ENCODE assay signal across 10 cellular contexts in the genomic region with DNA sequence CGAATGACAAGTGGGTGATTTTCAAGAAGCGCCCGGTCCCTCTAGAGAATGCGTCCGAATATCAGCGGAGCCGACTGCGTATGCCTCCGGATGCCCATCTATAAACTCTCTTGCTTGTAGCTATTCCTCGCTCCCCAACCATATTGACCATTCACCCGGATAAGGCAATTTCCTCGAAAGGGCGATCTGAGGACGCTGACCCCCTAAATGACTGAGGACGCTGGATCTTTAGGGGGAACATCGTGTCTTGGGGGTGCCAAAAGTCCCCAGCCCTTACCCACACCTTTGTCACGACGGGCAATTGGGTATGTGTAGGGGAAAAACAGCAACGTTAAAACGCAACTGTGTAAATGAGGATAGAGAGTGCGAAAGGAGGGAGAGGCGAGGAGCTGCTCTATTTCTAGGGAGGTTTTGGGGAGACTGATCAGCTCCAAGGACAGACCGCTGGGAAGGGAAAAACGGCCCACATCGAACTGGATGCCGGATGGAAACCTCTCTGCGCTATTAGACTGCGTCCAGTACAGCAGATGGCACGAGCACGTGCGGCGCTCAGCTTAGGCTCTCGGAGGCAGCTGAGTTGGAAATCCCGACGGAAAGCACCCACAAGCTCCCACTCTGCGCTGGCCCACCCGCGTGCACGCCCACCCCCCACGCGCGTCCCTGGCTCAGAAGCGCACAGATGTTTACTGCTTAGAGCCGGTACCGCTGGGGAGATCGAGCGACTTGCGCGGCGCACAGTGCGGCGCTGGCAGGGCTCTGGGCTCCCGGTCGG. TPM values are rescaled to one million over a fixed set of nuclear protein-coding genes. Genes with fewer than 3 reads are reported as not detected.
DNase-seq lines count a peak whose midpoint lies in the region; ATAC-seq and TF ChIP-seq lines count a peak whose summit lies in the region.
"Had no signal": no experiment of that assay in that cellular context is flagged by ENCODE, and none has a peak within 500 bp of the region (broad histone marks: within the 10 kb centered on the region; RNA-seq: fewer than 3 reads in every experiment).

No MANE protein-coding gene starts in this region.

- H3K4me1 ChIP-seq in cardiac muscle cell (ENCODE audit: low read depth) (peaks cover 3% of the 10 kb centered on the region), vagina (peaks cover 27% of the 10 kb centered on the region)
- H3K4me1 ChIP-seq in naive thymus-derived CD4-positive, alpha-beta T cell (ENCODE audit: control insufficient read depth in 2 of 2, insufficient read depth in 2 of 2, low read length in 2 of 2): no peaks in the 10 kb centered on the region

- peaks cover 25% of the 10 kb centered on the region for H3K27me3 Mint-ChIP-seq in endothelial cell (ENCODE audit: unreplicated experiment)
- peaks cover 68 to 95% (median 74%) of the 10 kb centered on the region in 5 donors for H3K27me3 Mint-ChIP-seq in naive thymus-derived CD4-positive, alpha-beta T cell
- peaks cover 69% of the 10 kb centered on the region for H3K27me3 Mint-ChIP-seq in activated CD8-positive, alpha-beta T cell treated with anti-CD3 and anti-CD28 coated beads for 36 hours

- TF ChIP-seq CTCF in cardiac muscle cell (IDR thresholded peaks at IDR 0.05; ENCODE audit: low read depth, low read length): no peak
- TF ChIP-seq CTCF in endothelial cell (IDR thresholded peaks at IDR 0.05; ENCODE audit: unreplicated experiment): no peak
- no peak for TF ChIP-seq CTCF in vagina (IDR thresholded peaks at IDR 0.05)
- TF ChIP-seq CTCF in activated CD8-positive, alpha-beta T cell treated with anti-CD3 and anti-CD28 coated beads for 36 hours (IDR thresholded peaks at IDR 0.05): no peak

- H3K27me3 ChIP-seq in cardiac muscle cell: peaks cover 84% of the 10 kb centered on the region
- H3K27me3 ChIP-seq in naive thymus-derived CD4-positive, alpha-beta T cell (ENCODE audit: control insufficient read depth in 2 of 2, insufficient read depth in 2 of 2, low read length in 2 of 2): peaks cover 3 to 15% of the 10 kb centered on the region in 2 donors
- no peaks in the 10 kb centered on the region for H3K27me3 ChIP-seq in vagina

- POLR2A ChIA-PET in naive thymus-derived CD4-positive, alpha-beta T cell (lab: Charles Lee): no interaction called here
- POLR2A ChIA-PET in activated CD8-positive, alpha-beta T cell treated with anti-CD3 and anti-CD28 coated beads for 36 hours (lab: Charles Lee): no interaction called here

- H3K27ac ChIP-seq in cardiac muscle cell: no peak overlapping the region
- H3K27ac ChIP-seq in naive thymus-derived CD4-positive, alpha-beta T cell (ENCODE audit: low read depth, low read length): no peak overlapping the region
- H3K27ac ChIP-seq in vagina: peak overlapping the region; percentile 99

- peak; percentile 40 to 55 for DNase-seq in cardiac muscle cell (ENCODE audit: low read depth in 1 of 2, low spot score in 1 of 2)
- DNase-seq in Right ventricle myocardium inferior (ENCODE audit: missing footprints): no peak
- peak; percentile 4 for DNase-seq in endothelial cell (ENCODE audit: low spot score)
- DNase-seq in naive thymus-derived CD4-positive, alpha-beta T cell: no peak
- no peak for DNase-seq in vagina (ENCODE audit: extremely low spot score in 2 of 2)
- DNase-seq in activated CD8-positive, alpha-beta T cell treated with anti-CD3 and anti-CD28 coated beads for 36 hours: no peak
- no peak for DNase-seq in stimulated activated naive CD4-positive, alpha-beta T cell (lab: John Stamatoyannopoulos, UW)
- DNase-seq: cerebellar nuclear complex, NCI-H345 had no signal

- no peaks in the 10 kb centered on the region for H3K36me3 Mint-ChIP-seq in endothelial cell (ENCODE audit: low read depth, unreplicated experiment)
- no peaks in the 10 kb centered on the region for H3K36me3 Mint-ChIP-seq in naive thymus-derived CD4-positive, alpha-beta T cell
- no peaks in the 10 kb centered on the region for H3K36me3 Mint-ChIP-seq in activated CD8-positive, alpha-beta T cell treated with anti-CD3 and anti-CD28 coated beads for 36 hours (ENCODE audit: low read depth)

- peak overlapping the region; percentile 70 for H3K4me3 Mint-ChIP-seq in endothelial cell (ENCODE audit: unreplicated experiment)
- H3K4me3 Mint-ChIP-seq in naive thymus-derived CD4-positive, alpha-beta T cell: peak overlapping the region in 7 of 10 donors; percentile 2 to 47 (median 27)
- no peak overlapping the region for H3K4me3 Mint-ChIP-seq in activated CD8-positive, alpha-beta T cell treated with anti-CD3 and anti-CD28 coated beads for 36 hours

- H3K9me3 ChIP-seq in cardiac muscle cell (ENCODE audit: low read depth) (no peaks in the 10 kb centered on the region), vagina (no peaks in the 10 kb centered on the region)
- no peaks in the 10 kb centered on the region for H3K9me3 ChIP-seq in naive thymus-derived CD4-positive, alpha-beta T cell (ENCODE audit: control insufficient read depth in 2 of 3, low read length in 3 of 3)

- H3K27ac Mint-ChIP-seq in endothelial cell (ENCODE audit: unreplicated experiment): no peak overlapping the region
- H3K27ac Mint-ChIP-seq in naive thymus-derived CD4-positive, alpha-beta T cell: peak overlapping the region in 1 of 9 donors; percentile 61
- no peak overlapping the region for H3K27ac Mint-ChIP-seq in activated CD8-positive, alpha-beta T cell treated with anti-CD3 and anti-CD28 coated beads for 36 hours

- intact Hi-C loops in Right ventricle myocardium inferior (cut with DNase I): loop anchor here (5.0 to 10.0 kb wide), 5 partner anchors 104 to 589 kb away; a partner anchor contains a TSS
- intact Hi-C loops in naive thymus-derived CD4-positive, alpha-beta T cell (cut with micrococcal nuclease): loop anchor here in 1 of 2 donors (10.0 kb wide), 1 partner anchor 736 kb away; no protein-coding TSS in a partner anchor
- intact Hi-C loops in vagina (cut with DNase I): loop anchor here (5.0 to 10.0 kb wide), 2 partner anchors 129 to 446 kb away; a partner anchor contains a TSS
- intact Hi-C loops in activated CD8-positive, alpha-beta T cell treated with anti-CD3 and anti-CD28 coated beads for 36 hours (cut with micrococcal nuclease): loop anchor here (10.0 kb wide), 1 partner anchor 736 kb away; no protein-coding TSS in a partner anchor

- H3K4me3 ChIP-seq in cardiac muscle cell (peak overlapping the region; percentile 10), vagina (peak overlapping the region; percentile 75 to 91)
- H3K4me3 ChIP-seq in naive thymus-derived CD4-positive, alpha-beta T cell (ENCODE audit: low read length): no peak overlapping the region

- H3K36me3 ChIP-seq in cardiac muscle cell: no peaks in the 10 kb centered on the region
- no peaks in the 10 kb centered on the region for H3K36me3 ChIP-seq in naive thymus-derived CD4-positive, alpha-beta T cell (ENCODE audit: control insufficient read depth in 2 of 3, insufficient read depth in 3 of 3, low read length in 3 of 3)
- no peaks in the 10 kb centered on the region for H3K36me3 ChIP-seq in vagina

- CTCF ChIA-PET in naive thymus-derived CD4-positive, alpha-beta T cell (lab: Charles Lee): no interaction called here
- CTCF ChIA-PET in activated CD8-positive, alpha-beta T cell treated with anti-CD3 and anti-CD28 coated beads for 36 hours (lab: Charles Lee): interaction anchor here (1.1 kb wide), 1 partner anchor 12 kb away, joined by 6 read pairs; no protein-coding TSS in a partner anchor

- no peaks in the 10 kb centered on the region for H3K9me3 Mint-ChIP-seq in endothelial cell (ENCODE audit: unreplicated experiment)
- H3K9me3 Mint-ChIP-seq in naive thymus-derived CD4-positive, alpha-beta T cell: peaks cover 0 to 3% (median 0%) of the 10 kb centered on the region in 11 donors
- H3K9me3 Mint-ChIP-seq in activated CD8-positive, alpha-beta T cell treated with anti-CD3 and anti-CD28 coated beads for 36 hours: no peaks in the 10 kb centered on the region

- H3K4me1 Mint-ChIP-seq in endothelial cell (ENCODE audit: unreplicated experiment): peaks cover 19% of the 10 kb centered on the region
- peaks cover 6 to 30% (median 15%) of the 10 kb centered on the region in 7 donors for H3K4me1 Mint-ChIP-seq in naive thymus-derived CD4-positive, alpha-beta T cell
- H3K4me1 Mint-ChIP-seq in activated CD8-positive, alpha-beta T cell treated with anti-CD3 and anti-CD28 coated beads for 36 hours (ENCODE audit: low read depth): peaks cover 14% of the 10 kb centered on the region

- TF ChIP-seq POLR2A in vagina (IDR thresholded peaks at IDR 0.05): peak in 1 of 2 donors; percentile 9

- no peak for ATAC-seq in Right ventricle myocardium inferior
- no peak for ATAC-seq in naive thymus-derived CD4-positive, alpha-beta T cell
- no peak for ATAC-seq in HG02970 (IDR thresholded peaks at IDR 0.05; ENCODE audit: low FRiP score, unreplicated experiment)
- ATAC-seq in activated CD8-positive, alpha-beta T cell treated with anti-CD3 and anti-CD28 coated beads for 36 hours: no peak

RNA-seq across cellular contexts. Expression of a gene that starts 2.9 kb away (rescaled TPM):
- total RNA-seq in cardiac muscle cell: 1.1 TPM in 2 replicates
- polyA plus RNA-seq in cardiac muscle cell: 1.2 TPM in 2 replicates
- 46.3 TPM for total RNA-seq in Right ventricle myocardium inferior
- not detected for total RNA-seq in endothelial cell (ENCODE audit: unreplicated experiment)
- not detected for total RNA-seq in naive thymus-derived CD4-positive, alpha-beta T cell
- not detected for polyA plus RNA-seq in naive thymus-derived CD4-positive, alpha-beta T cell
- 108 TPM for total RNA-seq in vagina
- not detected for total RNA-seq in activated CD8-positive, alpha-beta T cell treated with anti-CD3 and anti-CD28 coated beads for 36 hours

Comparison
In these comparisons a context has a peak if more than half of its experiments do, and no peak if none do; other contexts are left out.
1. DNase-seq: peak in cardiac muscle cell (2 of 2) and endothelial cell (single experiment); none in Right ventricle myocardium inferior (single experiment), naive thymus-derived CD4-positive, alpha-beta T cell (0 of 9), vagina (0 of 2), activated CD8-positive, alpha-beta T cell treated with anti-CD3 and anti-CD28 coated beads for 36 hours (single experiment) and stimulated activated naive CD4-positive, alpha-beta T cell (0 of 6).
2. RNA of a gene that starts 2.9 kb away (total RNA-seq): 108 TPM in vagina (single experiment) and 46.3 TPM in Right ventricle myocardium inferior (single experiment); 1.1 TPM in cardiac muscle cell, not detected in endothelial cell (single experiment), not detected in naive thymus-derived CD4-positive, alpha-beta T cell and not detected in activated CD8-positive, alpha-beta T cell treated with anti-CD3 and anti-CD28 coated beads for 36 hours; every median in the first group is over 10 times any median in the second.